In genomic region chr22:20305894-20306645, GRCh38 we compare ENCODE assay signal across 1 cellular context.
TF ChIP-seq lines count a peak whose summit lies in the region.

No MANE protein-coding gene starts in this region.

TF ChIP-seq in WTC11, 78 proteins besides CTCF, POLR2A, EP300 and RAD21 (continued from another document):
- TF ChIP-seq ZNF281 (CRISPR knock-in tag; IDR thresholded peaks at IDR 0.05) (no peak), MXD4 (CRISPR knock-in tag; IDR thresholded peaks at IDR 0.05; ENCODE audit: borderline replicate concordance) (no peak), PRDM15 (CRISPR knock-in tag; IDR thresholded peaks at IDR 0.05) (no peak), ZNF138 (CRISPR knock-in tag; conservative IDR thresholded peaks at IDR 0.05) (no peak), NR2C2 (CRISPR knock-in tag; IDR thresholded peaks at IDR 0.05) (no peak), HMGXB4 (CRISPR knock-in tag; IDR thresholded peaks at IDR 0.05) (no peak), ZNF317 (CRISPR knock-in tag; IDR thresholded peaks at IDR 0.05; ENCODE audit: borderline replicate concordance, low read depth) (no peak), TCF7 (CRISPR knock-in tag; IDR thresholded peaks at IDR 0.05; ENCODE audit: low read depth) (no peak), ATF2 (CRISPR knock-in tag; IDR thresholded peaks at IDR 0.05; ENCODE audit: borderline replicate concordance, low read depth) (no peak), AFF4 (CRISPR knock-in tag; IDR thresholded peaks at IDR 0.05; ENCODE audit: borderline replicate concordance) (no peak)
